ENCODE assay signal across 11 cellular contexts in the genomic region with DNA sequence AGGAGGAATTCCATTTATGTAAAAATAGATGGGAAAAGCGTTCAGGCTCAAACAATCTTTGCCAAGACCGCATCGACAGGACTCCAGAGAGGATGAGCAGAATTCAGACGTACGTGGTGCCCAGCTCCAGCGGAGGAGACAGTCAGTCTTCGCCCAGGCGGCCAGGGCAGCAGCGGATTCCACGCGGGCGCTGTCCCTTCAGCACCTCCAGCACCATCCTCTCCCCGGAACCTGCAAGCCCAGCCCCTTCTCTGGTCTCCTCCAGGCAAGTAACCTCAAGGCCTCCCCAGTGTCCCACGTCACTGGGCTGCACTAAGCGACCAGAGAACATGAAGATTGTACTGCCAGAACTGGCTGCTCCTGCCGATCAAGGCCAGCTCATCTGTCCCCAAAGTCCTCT. TPM values are rescaled to one million over a fixed set of nuclear protein-coding genes. Genes with fewer than 3 reads are reported as not detected.
DNase-seq lines count a peak whose midpoint lies in the region; ATAC-seq and TF ChIP-seq lines count a peak whose summit lies in the region.
"Had no signal": no experiment of that assay in that cellular context is flagged by ENCODE, and none has a peak within 500 bp of the region (broad histone marks: within the 10 kb centered on the region; RNA-seq: fewer than 3 reads in every experiment).

No MANE protein-coding gene starts in this region.

- DNase-seq in AG10803 (ENCODE audit: low read depth) (peak; percentile 19), GM23248 (peak; percentile 61), adipocyte (ENCODE audit: low read depth) (peak; percentile 51), iris pigment epithelial cell (ENCODE audit: low read depth) (peak; percentile 32), NCI-H2227 treated with DMSO at 0.1 percent for 48 hours (lab: John Stamatoyannopoulos, UW) (no peak), mesenteric fat pad (ENCODE audit: low spot score) (no peak)
- DNase-seq: activated T-cell treated with anti-CD3 and anti-CD28 coated beads, Interleukin-2, amount 50 U/mL, for 4 hours; DMS53; posterior cingulate gyrus had no signal

- ATAC-seq in GM18505 (IDR thresholded peaks at IDR 0.05; ENCODE audit: unreplicated experiment) (no peak), HG03469 (IDR thresholded peaks at IDR 0.05; ENCODE audit: unreplicated experiment) (no peak)

- H3K4me2 ChIP-seq in GM23248 (ENCODE audit: unreplicated experiment): no peak overlapping the region

- in situ Hi-C loops in GM23248 (cut with MboI): no loop called here

- H3K79me2 ChIP-seq in GM23248 (ENCODE audit: insufficient read depth): no peaks in the 10 kb centered on the region

- H3K36me3 ChIP-seq in GM23248 (ENCODE audit: low read depth) (no peaks in the 10 kb centered on the region), adipocyte (ENCODE audit: control insufficient read depth, insufficient read depth, low read length, severe bottlenecking) (no peaks in the 10 kb centered on the region)

- TF ChIP-seq CTCF in AG10803 (conservative IDR thresholded peaks at IDR 0.05; ENCODE audit: low read length): no peak

- H3F3A ChIP-seq in GM23248 (ENCODE audit: insufficient read depth): no peaks in the 10 kb centered on the region

- H3K9me2 ChIP-seq in GM23248 (ENCODE audit: insufficient read depth): no peaks in the 10 kb centered on the region

- no peaks in the 10 kb centered on the region for H3K9me3 ChIP-seq in GM23248 (ENCODE audit: low read depth)
- H3K9me3 ChIP-seq in adipocyte (ENCODE audit: control insufficient read depth, low read length): no peaks in the 10 kb centered on the region

- TF ChIP-seq POLR2A in GM18505 (IDR thresholded peaks at IDR 0.05; ENCODE audit: borderline replicate concordance, extremely low read depth, insufficient read depth, insufficient read length): no peak

- H3K4me1 ChIP-seq in GM23248 (ENCODE audit: insufficient read depth): no peaks in the 10 kb centered on the region
- no peaks in the 10 kb centered on the region for H3K4me1 ChIP-seq in adipocyte (ENCODE audit: control insufficient read depth, insufficient read depth, low read length)

- H3K4me3 ChIP-seq in AG10803 (ENCODE audit: low read length) (no peak overlapping the region), GM23248 (no peak overlapping the region), adipocyte (ENCODE audit: low read length) (no peak overlapping the region)

- H3K27ac ChIP-seq in GM23248: no peak overlapping the region

- H4K20me1 ChIP-seq in GM23248 (ENCODE audit: insufficient read depth): no peaks in the 10 kb centered on the region

- no peak overlapping the region for H2AFZ ChIP-seq in GM23248

- H3K27me3 ChIP-seq in GM23248 (replicated peaks; ENCODE audit: insufficient read depth) (peaks cover 34% of the 10 kb centered on the region), adipocyte (replicated peaks; ENCODE audit: control insufficient read depth, insufficient read depth, low read length) (peaks cover 63% of the 10 kb centered on the region)

- no peak overlapping the region for H3K9ac ChIP-seq in GM23248
- no peak overlapping the region for H3K9ac ChIP-seq in adipocyte (ENCODE audit: low read length)

- 4 to 5% methylated on average over 16 of the region's 16 CpGs for whole genome bisulfite sequencing in GM23248 (ENCODE audit: low coverage in 1 of 2, low lambda C conversion rate in 2 of 2, missing lambda C conversion rate in 2 of 2), 2 experiments

RNA-seq across cellular contexts. Expression of a gene that starts 2.8 kb away (rescaled TPM):
- total RNA-seq in GM23248 (2014; rRNA removed; shearing (Covaris generic)): not detected in 2 replicates
- polyA plus RNA-seq in GM23248 (2016; fragmentation: Nextera tagmentation; extraction: Ambion mirVana): 0.38 TPM in 1 of 2 replicates, not detected in the other
- not detected for total RNA-seq in mesenteric fat pad
- total RNA-seq: activated T-cell treated with anti-CD3 and anti-CD28 coated beads, Interleukin-2, amount 50 U/mL, for 4 hours had no signal

RNA-seq across cellular contexts. Expression of a gene that starts 23.7 kb away (rescaled TPM):
- 0.43 TPM in 1 of 2 replicates, not detected in the other for total RNA-seq in GM23248 (2014; rRNA removed; shearing (Covaris generic))
- polyA plus RNA-seq in GM23248 (2016; fragmentation: Nextera tagmentation; extraction: Ambion mirVana): not detected in 2 replicates
- total RNA-seq in mesenteric fat pad: 1.2 TPM

RNA-seq across cellular contexts. Expression of a gene that starts 45.4 kb away (rescaled TPM):
- total RNA-seq in GM23248 (2014; rRNA removed; shearing (Covaris generic)): 132 and 236 TPM in 2 replicates
- 170 and 171 TPM in 2 replicates for polyA plus RNA-seq in GM23248 (2016; fragmentation: Nextera tagmentation; extraction: Ambion mirVana)
- total RNA-seq in mesenteric fat pad: 173 TPM

Comparison
In these comparisons a context has a peak if more than half of its experiments do, and no peak if none do; other contexts are left out.
1. DNase-seq: peak in AG10803 (single experiment), GM23248 (single experiment), adipocyte (single experiment) and iris pigment epithelial cell (single experiment); none in NCI-H2227 treated with DMSO at 0.1 percent for 48 hours (single experiment) and mesenteric fat pad (single experiment).